Comparison of ENCODE assay signal across 1 cellular context in the genomic region with DNA sequence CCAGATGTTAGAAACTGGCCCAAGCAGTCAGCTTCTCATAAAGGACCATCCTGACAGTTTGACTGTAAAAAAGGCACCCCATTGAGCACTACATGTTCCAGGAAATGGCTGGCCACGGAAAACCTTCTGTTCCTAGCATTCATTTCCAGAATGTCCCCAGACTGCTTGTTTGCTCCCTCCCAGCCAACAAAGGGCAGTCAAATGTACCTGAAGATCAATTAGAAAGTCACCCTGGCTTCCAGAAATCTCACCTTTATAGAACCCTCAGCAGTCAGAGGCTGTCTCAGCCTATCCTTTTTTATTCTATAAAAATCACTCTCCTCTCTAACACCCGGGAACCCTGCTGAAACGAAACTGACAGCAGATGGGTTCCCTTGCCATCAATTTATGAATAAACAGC.
TF ChIP-seq lines count a peak whose summit lies in the region.

No MANE protein-coding gene starts in this region.

TF ChIP-seq in K562, 482 proteins besides CTCF, POLR2A, EP300 and RAD21 (continued from another document):
- TF ChIP-seq ZNF184 (CRISPR knock-in tag; IDR thresholded peaks at IDR 0.05) (no peak), ZNF12 (CRISPR knock-in tag; IDR thresholded peaks at IDR 0.05) (no peak), U2AF1 (optimal IDR thresholded peaks at IDR 0.05; ENCODE audit: low read depth, low read length) (no peak), MEIS2 (IDR thresholded peaks at IDR 0.05; ENCODE audit: partially characterized antibody) (no peak)
